In genomic region chr13:86318424-86318823, GRCh38 we compare ENCODE assay signal across 8 cellular contexts.
"Had no signal": no experiment of that assay in that cellular context is flagged by ENCODE, and none has a peak within 500 bp of the region (broad histone marks: within the 10 kb centered on the region; RNA-seq: fewer than 3 reads in every experiment).

No MANE protein-coding gene starts in this region.

- FAIRE-seq: HepG2, HTR-8/SVneo, K562 had no signal

- H3K27ac ChIP-seq: HL-60, KMS-11 had no signal

- DNase-seq: IMR-90, KBM-7, KG1 had no signal

- H3K4me3 ChIP-seq: K562 had no signal
